In genomic region chr19:3285647-3286176, GRCh38 we compare ENCODE assay signal across 10 cellular contexts.
DNase-seq lines count a peak whose midpoint lies in the region; ATAC-seq and TF ChIP-seq lines count a peak whose summit lies in the region.
"Had no signal": no experiment of that assay in that cellular context is flagged by ENCODE, and none has a peak within 500 bp of the region (broad histone marks: within the 10 kb centered on the region; RNA-seq: fewer than 3 reads in every experiment).

No MANE protein-coding gene starts in this region.

- POLR2A ChIA-PET in CD4-positive, alpha-beta T cell (lab: Charles Lee), result interaction anchor here (1.8 kb wide), 1 partner anchor 10 kb away, joined by 11 read pairs; no protein-coding TSS in a partner anchor
- POLR2A ChIA-PET in PC-3 (lab: Charles Lee; ENCODE audit: unreplicated experiment), result interaction anchor here (0.6 to 1.4 kb wide), 2 partner anchors 10 to 184 kb away, joined by 4 to 14 read pairs; no protein-coding TSS in a partner anchor

- peaks cover 13% of the 10 kb centered on the region for H3K27me3 ChIP-seq in CD4-positive, alpha-beta T cell (ENCODE audit: control insufficient read depth, insufficient read depth, low read length)
- no peaks in the 10 kb centered on the region for H3K27me3 ChIP-seq in PC-3 (ENCODE audit: low read length)
- peaks cover 15% of the 10 kb centered on the region for H3K27me3 ChIP-seq in ascending aorta

- no peak overlapping the region for H3K27ac Mint-ChIP-seq in CD4-positive, alpha-beta T cell
- no peak overlapping the region for H3K27ac Mint-ChIP-seq in neural crest cell (ENCODE audit: unreplicated experiment)

- H3K9me3 Mint-ChIP-seq in CD4-positive, alpha-beta T cell, result no peaks in the 10 kb centered on the region
- no peaks in the 10 kb centered on the region for H3K9me3 Mint-ChIP-seq in neural crest cell

- TF ChIP-seq CTCF in CD4-positive, alpha-beta T cell (IDR thresholded peaks at IDR 0.05), result no peak
- TF ChIP-seq CTCF in PC-3 (conservative IDR thresholded peaks at IDR 0.05; ENCODE audit: low read depth, low read length), result no peak
- no peak for TF ChIP-seq CTCF in neural crest cell (conservative IDR thresholded peaks at IDR 0.05)
- TF ChIP-seq CTCF in ascending aorta (IDR thresholded peaks at IDR 0.05), result no peak

- H3K36me3 ChIP-seq in PC-3 (ENCODE audit: low read depth, low read length) (no peaks in the 10 kb centered on the region), ascending aorta (no peaks in the 10 kb centered on the region)

- peaks cover 47% of the 10 kb centered on the region for H3K27me3 Mint-ChIP-seq in CD4-positive, alpha-beta T cell
- H3K27me3 Mint-ChIP-seq in neural crest cell (ENCODE audit: low read depth), result peaks cover 72% of the 10 kb centered on the region

- no peaks in the 10 kb centered on the region for H3K9me3 ChIP-seq in CD4-positive, alpha-beta T cell (ENCODE audit: control insufficient read depth, low read length)
- no peaks in the 10 kb centered on the region for H3K9me3 ChIP-seq in PC-3 (ENCODE audit: low read length)
- no peaks in the 10 kb centered on the region for H3K9me3 ChIP-seq in ascending aorta

- no peak for ATAC-seq in CD4-positive, alpha-beta T cell (ENCODE audit: poor library complexity)
- peak; percentile 20 for ATAC-seq in PC-3
- no peak for ATAC-seq in HG03439 (IDR thresholded peaks at IDR 0.05; ENCODE audit: unreplicated experiment)
- no peak for ATAC-seq in HG03378 (IDR thresholded peaks at IDR 0.05; ENCODE audit: unreplicated experiment)

- CTCF ChIA-PET in CD4-positive, alpha-beta T cell (lab: Charles Lee), result no interaction called here
- CTCF ChIA-PET in PC-3 (lab: Charles Lee), result interaction anchor here (0.9 to 1.0 kb wide), 2 partner anchors 10 to 19 kb away, joined by 5 to 7 read pairs; no protein-coding TSS in a partner anchor

- H3K4me1 ChIP-seq in PC-3 (ENCODE audit: insufficient read depth, low read length) (peaks cover 5% of the 10 kb centered on the region), ascending aorta (peaks cover 0 to 3% of the 10 kb centered on the region in 2 donors)

- H3K36me3 Mint-ChIP-seq in CD4-positive, alpha-beta T cell (ENCODE audit: low read depth), result no peaks in the 10 kb centered on the region
- H3K36me3 Mint-ChIP-seq in neural crest cell (ENCODE audit: low read depth), result no peaks in the 10 kb centered on the region

- H3K4me2 ChIP-seq in PC-3 (ENCODE audit: low read length), result peak overlapping the region; percentile 87

- H3K9ac ChIP-seq in PC-3 (ENCODE audit: low read length), result peak overlapping the region; percentile 40; the same call in 1 of the 2 replicates

- H2AFZ ChIP-seq in PC-3 (ENCODE audit: low read length), result peak overlapping the region; percentile 88
- H2AFZ ChIP-seq: PC-9 had no signal

- H3F3A ChIP-seq in PC-3 (ENCODE audit: low read length, unreplicated experiment), result no peaks in the 10 kb centered on the region

- peaks cover 5% of the 10 kb centered on the region for H3K4me1 Mint-ChIP-seq in CD4-positive, alpha-beta T cell (ENCODE audit: low read depth)
- H3K4me1 Mint-ChIP-seq in neural crest cell, result no peaks in the 10 kb centered on the region

- no peaks in the 10 kb centered on the region for H4K20me1 ChIP-seq in PC-3 (ENCODE audit: low read length)

- no peaks in the 10 kb centered on the region for H3K79me2 ChIP-seq in PC-3 (ENCODE audit: low read length)

- no peak overlapping the region for H3K4me3 Mint-ChIP-seq in CD4-positive, alpha-beta T cell
- no peak overlapping the region for H3K4me3 Mint-ChIP-seq in neural crest cell

- no peak overlapping the region for H3K27ac ChIP-seq in CD4-positive, alpha-beta T cell (ENCODE audit: low read depth, low read length)
- H3K27ac ChIP-seq in PC-3 (ENCODE audit: low read length) (no peak overlapping the region), ascending aorta (no peak overlapping the region)
- H3K27ac ChIP-seq: PC-9 had no signal

- H3K9me2 ChIP-seq in PC-3 (replicated peaks; ENCODE audit: low read length), result no peaks in the 10 kb centered on the region

- no TSS peak for BruUV-seq in PC-3 (replicated peaks; lab: Mats Ljungman, UMichigan)

- DNase-seq in CD4-positive, alpha-beta T cell, result peak in 8 of 10 experiments; percentile 16 to 63 (median 50)
- DNase-seq in PC-3 (no peak), ecto neural progenitor cell (ENCODE audit: low spot score) (peak; percentile 98), neural crest cell (ENCODE audit: low read depth, low spot score) (peak; percentile 40), UCSD-AML1 (lab: John Stamatoyannopoulos, UW; ENCODE audit: unreplicated experiment) (no peak), ascending aorta (ENCODE audit: low spot score in 2 of 2) (no peak)

- intact Hi-C loops in CD4-positive, alpha-beta T cell (cut with DNase I, micrococcal nuclease), result loop anchor here (1.0 kb wide), 1 partner anchor 9 kb away; no protein-coding TSS in a partner anchor
- intact Hi-C loops in PC-3 (cut with micrococcal nuclease) (loop anchor here (1.0 kb wide), 1 partner anchor 9 kb away; no protein-coding TSS in a partner anchor), ascending aorta (cut with DNase I) (no loop called here)

- H3K4me3 ChIP-seq in PC-3 (ENCODE audit: low read length) (peak overlapping the region; percentile 69), ascending aorta (peak overlapping the region in 1 of 2 donors; percentile 5)
- H3K4me3 ChIP-seq: GM12878, PC-9 had no signal

Comparison
In these comparisons a context has a peak if more than half of its experiments do, and no peak if none do; other contexts are left out.
1. DNase-seq: peak in CD4-positive, alpha-beta T cell (8 of 10), ecto neural progenitor cell (single experiment) and neural crest cell (single experiment); none in PC-3 (single experiment), UCSD-AML1 (single experiment) and ascending aorta (0 of 2).